Comparison of ENCODE assay signal across 8 cellular contexts in the genomic region with DNA sequence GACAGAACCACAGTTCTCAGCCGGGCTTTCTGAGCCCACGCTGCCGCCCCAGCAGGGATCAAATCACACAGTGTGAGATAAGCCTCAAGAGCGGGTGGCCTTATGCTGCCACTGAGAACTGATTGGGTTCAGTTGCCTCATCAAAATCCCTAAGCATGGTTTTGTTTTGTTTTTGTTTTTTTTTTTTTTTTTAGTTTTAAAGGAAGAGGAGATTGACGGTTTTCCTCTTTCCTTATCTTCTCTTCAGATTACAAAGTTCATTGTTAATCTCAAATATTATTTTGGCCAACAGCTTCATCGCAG. TPM values are rescaled to one million over a fixed set of nuclear protein-coding genes. Genes with fewer than 3 reads are reported as not detected.
DNase-seq lines count a peak whose midpoint lies in the region; ATAC-seq and TF ChIP-seq lines count a peak whose summit lies in the region.

No MANE protein-coding gene starts in this region.

- H3K4me3 ChIP-seq in AG10803 (ENCODE audit: low read length) (peak overlapping the region; percentile 97), ectodermal cell (ENCODE audit: insufficient read depth, low read depth, low read length) (peak overlapping the region; percentile 97)
- peak overlapping the region; percentile 95 for H3K4me3 ChIP-seq in Jurkat, Clone E6-1 (ENCODE audit: low read length)

- intact Hi-C loops in natural killer cell (cut with micrococcal nuclease) (loop anchor here (1.0 to 10.0 kb wide), 3 partner anchors 26 to 1131 kb away; partner anchors contain the start of genes B3GALNT2 and TARBP1), posterior vena cava (cut with DNase I) (no loop called here)

- ATAC-seq in GM19452 (IDR thresholded peaks at IDR 0.05; ENCODE audit: unreplicated experiment) = peak; percentile 6
- ATAC-seq in natural killer cell = peak; percentile 31 to 38 (median 35)

- no peaks in the 10 kb centered on the region for H3K9me3 ChIP-seq in ectodermal cell (ENCODE audit: control insufficient read depth, low read length)

- peak overlapping the region; percentile 98 for H3K4me3 Mint-ChIP-seq in natural killer cell

- H3K36me3 ChIP-seq in ectodermal cell (ENCODE audit: control insufficient read depth, insufficient read depth, low read length) = peaks cover 20% of the 10 kb centered on the region

- peak overlapping the region; percentile 74 for H3K27ac ChIP-seq in ectodermal cell (ENCODE audit: insufficient read depth, low read depth, low read length, poor library complexity, severe bottlenecking)

- no peaks in the 10 kb centered on the region for H3K9me3 Mint-ChIP-seq in natural killer cell

- H3K4me1 Mint-ChIP-seq in natural killer cell = peaks cover 47 to 51% of the 10 kb centered on the region in 2 donors

- H3K36me3 Mint-ChIP-seq in natural killer cell = peaks cover 20% of the 10 kb centered on the region

- no peaks in the 10 kb centered on the region for H3K27me3 ChIP-seq in ectodermal cell (ENCODE audit: control insufficient read depth, insufficient read depth, low read length, poor library complexity, severe bottlenecking)

- no peak for TF ChIP-seq CTCF in AG10803 (conservative IDR thresholded peaks at IDR 0.05; ENCODE audit: low read length)
- no peak for TF ChIP-seq CTCF in natural killer cell (IDR thresholded peaks at IDR 0.05)

- H3K4me1 ChIP-seq in ectodermal cell (ENCODE audit: control insufficient read depth, insufficient read depth, low read length) = no peaks in the 10 kb centered on the region

- peak overlapping the region; percentile 98 to 99 for H3K27ac Mint-ChIP-seq in natural killer cell

- DNase-seq in AG10803 (ENCODE audit: low read depth) = no peak
- no peak for DNase-seq in Jurkat, Clone E6-1 (ENCODE audit: low read depth, low spot score)
- no peak for DNase-seq in natural killer cell
- DNase-seq in NCI-H1092 treated with DMSO at 0.1 percent for 48 hours (lab: John Stamatoyannopoulos, UW) = no peak
- DNase-seq in NCI-H2081 treated with DMSO at 0.1 percent for 48 hours (lab: John Stamatoyannopoulos, UW) = no peak
- no peak for DNase-seq in posterior vena cava (ENCODE audit: low spot score)

- no peaks in the 10 kb centered on the region for H3K27me3 Mint-ChIP-seq in natural killer cell (ENCODE audit: low read depth in 2 of 2)

- WGBS in ectodermal cell, 2 experiments = 10 to 11% methylated on average over 5 to 6 of the region's 6 CpGs

RNA-seq across cellular contexts. Expression of gene COA6, which starts 0.6 kb away (rescaled TPM):
- polyA plus RNA-seq in Jurkat, Clone E6-1 (2012; ENCODE audit: insufficient read depth, insufficient read length) = 70.8 TPM
- polyA plus RNA-seq in ectodermal cell (2013, experiment 1 of 4) = 41.3 TPM
- 31.2 TPM for polyA plus RNA-seq in ectodermal cell (2013, experiment 2 of 4)
- 39.7 TPM for polyA plus RNA-seq in ectodermal cell (2013, experiment 3 of 4)
- 35.6 TPM for polyA plus RNA-seq in ectodermal cell (2013, experiment 4 of 4)
- 10 to 100 TPM in 2 of 3 donors, 1 to 10 TPM in 1; 8.9 to 11.8 (median 11.6) TPM for total RNA-seq in natural killer cell
- total RNA-seq in posterior vena cava = 10 to 100 TPM; 13.9 to 19.3 TPM
